ENCODE assay signal across 8 cellular contexts in the genomic region with DNA sequence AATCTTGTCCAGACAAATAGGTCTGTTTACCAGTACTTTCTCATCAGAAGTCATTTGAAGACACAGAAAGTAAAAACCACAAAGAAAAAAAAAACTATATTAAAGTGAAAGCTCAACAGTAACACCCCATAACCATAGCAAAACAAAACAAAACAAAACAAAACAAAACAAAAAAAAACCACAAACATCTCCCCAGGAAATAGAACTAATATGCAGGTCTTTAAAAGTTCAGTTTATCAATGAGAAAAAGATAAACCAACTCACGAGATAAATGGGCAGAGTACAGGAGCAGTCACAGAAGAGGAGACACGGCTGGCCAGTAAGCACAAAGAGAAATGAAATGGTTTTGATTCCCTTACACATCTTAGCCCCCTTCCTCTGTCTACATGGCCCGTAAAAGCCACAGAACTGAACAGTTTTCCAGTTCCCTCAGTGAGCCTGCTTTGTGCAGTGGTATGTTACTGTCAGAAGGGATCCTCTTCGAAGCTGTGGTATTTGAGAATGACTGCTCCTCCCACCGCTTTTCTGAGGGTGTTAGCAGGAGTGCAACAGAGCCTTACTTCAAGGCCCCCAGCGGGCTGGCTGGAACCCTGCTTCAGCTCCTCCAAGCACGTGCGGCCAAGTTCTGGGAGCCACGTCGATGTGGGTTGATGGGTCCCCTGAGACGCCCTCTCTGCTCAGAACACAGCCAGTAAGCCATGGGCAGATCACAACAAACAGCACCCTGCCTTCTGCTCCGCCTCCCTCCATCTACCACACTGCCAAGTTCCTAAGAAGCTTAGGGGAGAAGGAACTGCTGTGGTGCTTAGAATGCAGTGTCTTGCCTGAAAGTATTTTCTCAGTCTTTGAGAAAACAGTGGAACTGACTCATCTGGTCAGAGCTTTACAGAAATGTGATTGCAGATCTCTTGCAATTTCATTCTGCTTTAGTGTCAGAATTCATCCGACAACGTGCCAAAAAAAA. TPM values are rescaled to one million over a fixed set of nuclear protein-coding genes. Genes with fewer than 3 reads are reported as not detected.
A peak's percentile ranks its signal among the peaks of the same experiment; 100 is the strongest.
DNase-seq lines count a peak whose midpoint lies in the region; ATAC-seq and TF ChIP-seq lines count a peak whose summit lies in the region.

No MANE protein-coding gene starts in this region.

- peaks cover 51% of the 10 kb centered on the region for H3K27me3 Mint-ChIP-seq in CD4-positive, CD25-positive, alpha-beta regulatory T cell
- H3K27me3 Mint-ChIP-seq in activated CD4-positive, alpha-beta T cell treated with anti-CD3 and anti-CD28 coated beads, Interleukin-2, amount 10 ng/mL, durations not matched to agents 24 days and 14 days: peaks cover 63% of the 10 kb centered on the region

- H3K27me3 ChIP-seq in CD4-positive, CD25-positive, alpha-beta regulatory T cell (ENCODE audit: control insufficient read depth, insufficient read depth, low read length): peaks cover 6% of the 10 kb centered on the region
- no peaks in the 10 kb centered on the region for H3K27me3 ChIP-seq in HUES64 (ENCODE audit: insufficient read depth, low read length)
- no peaks in the 10 kb centered on the region for H3K27me3 ChIP-seq in mesendoderm (ENCODE audit: insufficient read depth, low read length, poor library complexity)
- no peaks in the 10 kb centered on the region for H3K27me3 ChIP-seq in stomach

- H3K9me3 ChIP-seq in CD4-positive, CD25-positive, alpha-beta regulatory T cell (ENCODE audit: control insufficient read depth in 2 of 2, low read length in 2 of 2): no peaks in the 10 kb centered on the region
- H3K9me3 ChIP-seq in HUES64 (ENCODE audit: insufficient read depth, low read depth, low read length) (no peaks in the 10 kb centered on the region), stomach (no peaks in the 10 kb centered on the region)

- H3K4me1 ChIP-seq in CD4-positive, CD25-positive, alpha-beta regulatory T cell (ENCODE audit: control insufficient read depth, insufficient read depth, low read length, poor library complexity, severe bottlenecking): peaks cover 37% of the 10 kb centered on the region
- H3K4me1 ChIP-seq in HUES64 (ENCODE audit: insufficient read depth, low read length) (peaks cover 47% of the 10 kb centered on the region), mesendoderm (ENCODE audit: control insufficient read depth, low read depth, low read length) (peaks cover 9% of the 10 kb centered on the region), stomach (peaks cover 20 to 50% (median 23%) of the 10 kb centered on the region in 4 donors)

- no peak overlapping the region for H3K4ac ChIP-seq in mesendoderm (ENCODE audit: low read depth, low read length)

- peak overlapping the region; percentile 37 to 88 (median 66) for H3K4me3 Mint-ChIP-seq in CD4-positive, CD25-positive, alpha-beta regulatory T cell
- H3K4me3 Mint-ChIP-seq in activated CD4-positive, alpha-beta T cell treated with anti-CD3 and anti-CD28 coated beads, Interleukin-2, amount 10 ng/mL, durations not matched to agents 24 days and 14 days: peak overlapping the region; percentile 63

- H3K4me1 Mint-ChIP-seq in CD4-positive, CD25-positive, alpha-beta regulatory T cell: peaks cover 33 to 51% (median 43%) of the 10 kb centered on the region in 4 donors
- peaks cover 32% of the 10 kb centered on the region for H3K4me1 Mint-ChIP-seq in activated CD4-positive, alpha-beta T cell treated with anti-CD3 and anti-CD28 coated beads, Interleukin-2, amount 10 ng/mL, durations not matched to agents 24 days and 14 days

- H3K18ac ChIP-seq in mesendoderm (ENCODE audit: low read length): no peak overlapping the region

- H3K23ac ChIP-seq in mesendoderm (ENCODE audit: low read length): no peak overlapping the region

- intact Hi-C loops in activated CD4-positive, alpha-beta T cell treated with anti-CD3 and anti-CD28 coated beads, Interleukin-2, amount 10 ng/mL, durations not matched to agents 24 days and 14 days (cut with micrococcal nuclease): loop anchor here (2.0 to 5.0 kb wide), 2 partner anchors 20 to 71 kb away; no protein-coding TSS in a partner anchor
- intact Hi-C loops in stomach (cut with DNase I; ENCODE audit: low total_unique reads): no loop called here

- H2BK15ac ChIP-seq in mesendoderm (replicated peaks; ENCODE audit: low read depth): no peak overlapping the region

- peak overlapping the region; percentile 80 for H3K4me3 ChIP-seq in CD4-positive, CD25-positive, alpha-beta regulatory T cell (ENCODE audit: low read depth, low read length)
- H3K4me3 ChIP-seq in HUES64 (ENCODE audit: low read length) (no peak overlapping the region), mesendoderm (ENCODE audit: low read length) (no peak overlapping the region), stomach (peak overlapping the region; percentile 22 to 41 (median 24))

- no peak overlapping the region for H4K8ac ChIP-seq in mesendoderm (ENCODE audit: low read depth, low read length)

- no peaks in the 10 kb centered on the region for H3K36me3 ChIP-seq in CD4-positive, CD25-positive, alpha-beta regulatory T cell (ENCODE audit: control insufficient read depth, insufficient read depth, low read length)
- H3K36me3 ChIP-seq in HUES64 (ENCODE audit: insufficient read depth, low read length): no peaks in the 10 kb centered on the region; the same call in 1 of the 2 replicates
- H3K36me3 ChIP-seq in mesendoderm (ENCODE audit: control insufficient read depth, insufficient read depth, low read length): no peaks in the 10 kb centered on the region
- no peaks in the 10 kb centered on the region for H3K36me3 ChIP-seq in stomach

- H2BK5ac ChIP-seq in mesendoderm (ENCODE audit: low read length): no peak overlapping the region

- peaks cover 0 to 2% (median 0%) of the 10 kb centered on the region in 7 donors for H3K9me3 Mint-ChIP-seq in CD4-positive, CD25-positive, alpha-beta regulatory T cell
- H3K9me3 Mint-ChIP-seq in activated CD4-positive, alpha-beta T cell treated with anti-CD3 and anti-CD28 coated beads, Interleukin-2, amount 10 ng/mL, durations not matched to agents 24 days and 14 days: peaks cover 5% of the 10 kb centered on the region

- no peak for TF ChIP-seq EP300 in stomach (IDR thresholded peaks at IDR 0.05)

- H4K5ac ChIP-seq in mesendoderm (ENCODE audit: low read length): no peak overlapping the region

- TF ChIP-seq CTCF in stomach (IDR thresholded peaks at IDR 0.05): no peak

- no peaks in the 10 kb centered on the region for H3K36me3 Mint-ChIP-seq in CD4-positive, CD25-positive, alpha-beta regulatory T cell
- H3K36me3 Mint-ChIP-seq in activated CD4-positive, alpha-beta T cell treated with anti-CD3 and anti-CD28 coated beads, Interleukin-2, amount 10 ng/mL, durations not matched to agents 24 days and 14 days (ENCODE audit: low read depth): no peaks in the 10 kb centered on the region

- H3K27ac Mint-ChIP-seq in CD4-positive, CD25-positive, alpha-beta regulatory T cell: peak overlapping the region; percentile 32 to 91 (median 34)
- H3K27ac Mint-ChIP-seq in activated CD4-positive, alpha-beta T cell treated with anti-CD3 and anti-CD28 coated beads, Interleukin-2, amount 10 ng/mL, durations not matched to agents 24 days and 14 days: peak overlapping the region; percentile 74

- H2BK120ac ChIP-seq in mesendoderm (ENCODE audit: low read depth, low read length): no peak overlapping the region

- H3K27ac ChIP-seq in CD4-positive, CD25-positive, alpha-beta regulatory T cell (ENCODE audit: insufficient read depth, low read length, poor library complexity, severe bottlenecking): peak overlapping the region; percentile 66
- H3K27ac ChIP-seq in HUES64 (ENCODE audit: low read depth, low read length) (peak overlapping the region; percentile 43; the same call in 1 of the 2 replicates), mesendoderm (ENCODE audit: low read depth, low read length) (no peak overlapping the region), stomach (peak overlapping the region; percentile 27 to 78 (median 73))

- DNase-seq in CD4-positive, CD25-positive, alpha-beta regulatory T cell: peak in 2 of 3 donors; percentile 47 to 76
- DNase-seq in activated CD4-positive, alpha-beta T cell treated with anti-CD3 and anti-CD28 coated beads, Interleukin-2, amount 10 ng/mL, durations not matched to agents 24 days and 14 days: peak; percentile 80
- peak; percentile 22 for DNase-seq in effector CD4-positive, alpha-beta T cell
- DNase-seq in mesendoderm (peak; percentile 83), stomach (peak; percentile 35), NCI-H2029 treated with DMSO at 0.1 percent for 48 hours (lab: John Stamatoyannopoulos, UW) (no peak)

- no peak overlapping the region for H3K4me2 ChIP-seq in mesendoderm (ENCODE audit: low read length)

- WGBS in HUES64: 37% methylated on average over 13 of the region's 14 CpGs
- WGBS in mesendoderm (ENCODE audit: extremely low coverage, insufficient coverage, low lambda C conversion rate): no CpG with 5 or more reads among the region's 14 CpGs
- 12 to 25% (median 15%) methylated on average over 12 to 14 of the region's 14 CpGs for WGBS in stomach, 5 donors

- ATAC-seq in CD4-positive, CD25-positive, alpha-beta regulatory T cell (ENCODE audit: low read depth in 2 of 2): peak; percentile 46 to 58
- ATAC-seq in GM21447 (IDR thresholded peaks at IDR 0.05; ENCODE audit: unreplicated experiment): peak; percentile 30

- peaks cover 50% of the 10 kb centered on the region for H3K79me2 ChIP-seq in mesendoderm (ENCODE audit: control insufficient read depth, insufficient read depth, low read length)

- peaks cover 8% of the 10 kb centered on the region for H3K79me1 ChIP-seq in mesendoderm (ENCODE audit: low read length)

- no peak for TF ChIP-seq POLR2A in stomach (IDR thresholded peaks at IDR 0.05)

- H2AK5ac ChIP-seq in mesendoderm (ENCODE audit: low read length): no peak overlapping the region

- H3K9ac ChIP-seq in HUES64 (ENCODE audit: low read depth, low read length) (no peak overlapping the region), mesendoderm (ENCODE audit: low read length) (peak overlapping the region; percentile 28)

- H3K56ac ChIP-seq in mesendoderm (ENCODE audit: low read length): peak overlapping the region; percentile 50

RNA-seq across cellular contexts. Expression of gene UST, which starts 14.0 kb away (rescaled TPM):
- total RNA-seq in CD4-positive, CD25-positive, alpha-beta regulatory T cell: 1.7 TPM
- polyA plus RNA-seq in CD4-positive, CD25-positive, alpha-beta regulatory T cell: 1 to 10 TPM; 1.1 to 2.9 (median 2.7) TPM
- 23.7 TPM for polyA plus RNA-seq in HUES64 (2013, experiment 1 of 2)
- 27.8 TPM for polyA plus RNA-seq in HUES64 (2013, experiment 2 of 2)
- 0.70 and 0.90 TPM in 2 replicates for total RNA-seq in activated CD4-positive, alpha-beta T cell treated with anti-CD3 and anti-CD28 coated beads, Interleukin-2, amount 10 ng/mL, durations not matched to agents 24 days and 14 days
- polyA plus RNA-seq in mesendoderm (2013, experiment 1 of 2): 14.8 TPM
- 14.6 TPM for polyA plus RNA-seq in mesendoderm (2013, experiment 2 of 2)
- total RNA-seq in stomach: 10 to 100 TPM in 4 of 5 donors, 1 to 10 TPM in 1; 2.5 to 45.8 (median 16.7) TPM
- polyA plus RNA-seq in stomach: 1 to 10 TPM; 2.2 to 6.3 (median 3.6) TPM

Comparison
In these comparisons a context has a peak if more than half of its experiments do, and no peak if none do; other contexts are left out.
1. H3K4me3 ChIP-seq: peak in CD4-positive, CD25-positive, alpha-beta regulatory T cell (single experiment) and stomach (4 of 4); none in HUES64 (single experiment) and mesendoderm (single experiment).